In genomic region chr1:245856944-245857531, GRCh38 we compare ENCODE assay signal across 1 cellular context.
TF ChIP-seq lines count a peak whose summit lies in the region.

No MANE protein-coding gene starts in this region.

TF ChIP-seq in IMR-90, 13 proteins besides CTCF, POLR2A, EP300 and RAD21 (continued from another document):
- no peak for TF ChIP-seq CHD1 (IDR thresholded peaks at IDR 0.05; ENCODE audit: low read depth, low read length)
- TF ChIP-seq SMC3 (IDR thresholded peaks at IDR 0.05; ENCODE audit: low read depth, low read length) = no peak
- peak; percentile 51 for TF ChIP-seq CEBPB (IDR thresholded peaks at IDR 0.05; ENCODE audit: low read depth, low read length)
- peak; percentile 20; the same call in 1 of the 2 replicates for TF ChIP-seq MAFK (IDR thresholded peaks at IDR 0.05; ENCODE audit: low read depth, low read length)
- TF ChIP-seq ELK1 (IDR thresholded peaks at IDR 0.05; ENCODE audit: borderline replicate concordance, low read depth, low read length) = no peak
- no peak for TF ChIP-seq BHLHE40 (IDR thresholded peaks at IDR 0.05; ENCODE audit: low read depth, low read length)
